8 cellular contexts compared by ENCODE assay signal in genomic region chr17:8122391-8122922, GRCh38. TPM values are rescaled to one million over a fixed set of nuclear protein-coding genes. Genes with fewer than 3 reads are reported as not detected.
A peak's percentile ranks its signal among the peaks of the same experiment; 100 is the strongest.
DNase-seq lines count a peak whose midpoint lies in the region; ATAC-seq, FAIRE-seq and TF ChIP-seq lines count a peak whose summit lies in the region.

No MANE protein-coding gene starts in this region.

- peaks cover 61% of the 10 kb centered on the region for H3K27me3 Mint-ChIP-seq in T-helper 2 cell treated with Interferon-gamma antibody and Interleukin-4, amounts not matched to agents 5 μg/mL and 100 μg/mL, for 36 hours (ENCODE audit: low read depth)

- H3K9me3 ChIP-seq in SJSA1 (replicated peaks) (no peaks in the 10 kb centered on the region), pancreas (no peaks in the 10 kb centered on the region)

- peaks cover 70% of the 10 kb centered on the region for H3K4me1 Mint-ChIP-seq in T-helper 2 cell treated with Interferon-gamma antibody and Interleukin-4, amounts not matched to agents 5 μg/mL and 100 μg/mL, for 36 hours (ENCODE audit: low read depth)

- peaks cover 57% of the 10 kb centered on the region for H3K4me1 ChIP-seq in SJSA1 (replicated peaks)
- peaks cover 17 to 56% (median 28%) of the 10 kb centered on the region in 3 donors for H3K4me1 ChIP-seq in pancreas

- peak; percentile 20 for DNase-seq in T-helper 2 cell treated with Interferon-gamma antibody and Interleukin-4, amounts not matched to agents 5 μg/mL and 100 μg/mL, for 36 hours (ENCODE audit: low spot score)
- DNase-seq in T-helper 2 cell, result no peak
- DNase-seq in SJSA1 (ENCODE audit: low read depth in 1 of 2, low spot score in 2 of 2), result no peak
- peak; percentile 53 for DNase-seq in epithelial cell of esophagus (ENCODE audit: low read depth)
- DNase-seq in pancreas, result peak in 2 of 6 donors; percentile 38 to 54
- no peak for DNase-seq in GDM1 (lab: John Stamatoyannopoulos, UW)
- DNase-seq in NOMO-1 (lab: John Stamatoyannopoulos, UW; ENCODE audit: unreplicated experiment in 2 of 2), result no peak

- no peak overlapping the region for H3K27ac Mint-ChIP-seq in T-helper 2 cell treated with Interferon-gamma antibody and Interleukin-4, amounts not matched to agents 5 μg/mL and 100 μg/mL, for 36 hours

- H3K36me3 ChIP-seq in SJSA1 (no peaks in the 10 kb centered on the region), pancreas (no peaks in the 10 kb centered on the region)

- H3K4me3 ChIP-seq in SJSA1, result peak overlapping the region; percentile 45
- peak overlapping the region; percentile 66 for H3K4me3 ChIP-seq in epithelial cell of esophagus (ENCODE audit: low read length)
- peak overlapping the region in 3 of 4 donors; percentile 34 to 57 (median 38) for H3K4me3 ChIP-seq in pancreas

- peaks cover 22% of the 10 kb centered on the region for H3K27me3 ChIP-seq in SJSA1 (replicated peaks)
- peaks cover 0 to 6% (median 0%) of the 10 kb centered on the region in 4 donors for H3K27me3 ChIP-seq in pancreas

- no peaks in the 10 kb centered on the region for H3K9me3 Mint-ChIP-seq in T-helper 2 cell treated with Interferon-gamma antibody and Interleukin-4, amounts not matched to agents 5 μg/mL and 100 μg/mL, for 36 hours

- intact Hi-C loops in pancreas (cut with DNase I), result loop anchor here in 1 of 3 donors (10.0 kb wide), 1 partner anchor 62 kb away; no protein-coding TSS in a partner anchor

- H3K4me3 Mint-ChIP-seq in T-helper 2 cell treated with Interferon-gamma antibody and Interleukin-4, amounts not matched to agents 5 μg/mL and 100 μg/mL, for 36 hours, result peak overlapping the region; percentile 91

- no peak for FAIRE-seq in pancreas (lab: Jason Lieb, UNC)

- TF ChIP-seq CTCF in epithelial cell of esophagus (IDR thresholded peaks at IDR 0.05; ENCODE audit: insufficient read depth, low read depth, low read length, missing control alignments) (no peak), pancreas (IDR thresholded peaks at IDR 0.05) (no peak)

- 1 to 2% methylated on average over 30 to 31 of the region's 31 CpGs for WGBS in pancreas, 2 donors

- no peak overlapping the region for H3K27ac ChIP-seq in SJSA1
- H3K27ac ChIP-seq in pancreas, result no peak overlapping the region

- ATAC-seq in pancreas (no peak), GM18519 (IDR thresholded peaks at IDR 0.05; ENCODE audit: low FRiP score, unreplicated experiment) (no peak)

- peaks cover 2% of the 10 kb centered on the region for H3K36me3 Mint-ChIP-seq in T-helper 2 cell treated with Interferon-gamma antibody and Interleukin-4, amounts not matched to agents 5 μg/mL and 100 μg/mL, for 36 hours (ENCODE audit: low read depth)

RNA-seq across cellular contexts. Expression of gene HES7, which starts 1.4 kb away (rescaled TPM):
- total RNA-seq in SJSA1 (2014; rRNA removed; shearing (Covaris generic)), result not detected in 2 replicates
- not detected for total RNA-seq in pancreas
- under 1 TPM; 0.08 to 0.16 TPM for polyA plus RNA-seq in pancreas

RNA-seq across cellular contexts. Expression of gene ALOXE3, which starts 4.1 kb away (rescaled TPM):
- total RNA-seq in SJSA1 (2014; rRNA removed; shearing (Covaris generic)), result not detected in 2 replicates
- not detected for total RNA-seq in pancreas
- polyA plus RNA-seq in pancreas, result under 1 TPM in 1 of 2 donors, not detected in 1; 0.35 TPM

RNA-seq across cellular contexts. Expression of gene PER1, which starts 29.7 kb away (rescaled TPM):
- total RNA-seq in SJSA1 (2014; rRNA removed; shearing (Covaris generic)), result 1.0 and 8.3 TPM in 2 replicates
- total RNA-seq in pancreas, result 100 to 1,000 TPM in 2 of 6 donors, 10 to 100 TPM in 4; 17.5 to 105 (median 67.6) TPM
- 100 to 1,000 TPM; 107 to 158 TPM for polyA plus RNA-seq in pancreas

RNA-seq across cellular contexts. Expression of gene ALOX12B, which starts 34.9 kb away (rescaled TPM):
- not detected in 2 replicates for total RNA-seq in SJSA1 (2014; rRNA removed; shearing (Covaris generic))
- total RNA-seq in pancreas, result under 1 TPM in 1 of 6 donors, not detected in 5; 0.31 TPM
- under 1 TPM in 1 of 2 donors, not detected in 1; 0.16 TPM for polyA plus RNA-seq in pancreas

RNA-seq across cellular contexts. Expression of gene VAMP2, which starts 40.3 kb away (rescaled TPM):
- total RNA-seq in SJSA1 (2014; rRNA removed; shearing (Covaris generic)), result 2.9 and 9.7 TPM in 2 replicates
- 10 to 100 TPM; 19.5 to 35.7 (median 29.6) TPM for total RNA-seq in pancreas
- polyA plus RNA-seq in pancreas, result 10 to 100 TPM; 29.8 to 82.0 TPM

Comparison
In these comparisons a context has a peak if more than half of its experiments do, and no peak if none do; other contexts are left out.
1. DNase-seq: peak in T-helper 2 cell treated with Interferon-gamma antibody and Interleukin-4, amounts not matched to agents 5 μg/mL and 100 μg/mL, for 36 hours (single experiment) and epithelial cell of esophagus (single experiment); none in T-helper 2 cell (0 of 5), SJSA1 (0 of 2), GDM1 (single experiment) and NOMO-1 (0 of 2).
2. Peak in every context shown above with its lines, with median percentiles within 50 percentile points of each other: H3K4me3 ChIP-seq.